ENCODE assay signal across 9 cellular contexts in genomic region chr16:379183-379960, GRCh38. TPM values are rescaled to one million over a fixed set of nuclear protein-coding genes. Genes with fewer than 3 reads are reported as not detected.
DNase-seq lines count a peak whose midpoint lies in the region; ATAC-seq and TF ChIP-seq lines count a peak whose summit lies in the region.
"Had no signal": no experiment of that assay in that cellular context is flagged by ENCODE, and none has a peak within 500 bp of the region (broad histone marks: within the 10 kb centered on the region; RNA-seq: fewer than 3 reads in every experiment).

No MANE protein-coding gene starts in this region.

- H3K27ac Mint-ChIP-seq in neural crest cell (ENCODE audit: unreplicated experiment) = no peak overlapping the region

- peak overlapping the region; percentile 78 for H3K4me3 Mint-ChIP-seq in neural crest cell

- H3K4me1 Mint-ChIP-seq in neural crest cell = peaks cover 26% of the 10 kb centered on the region

- no peak for TF ChIP-seq RAD21 in HCT116 (IDR thresholded peaks at IDR 0.05; ENCODE audit: low read depth)

- H3K27ac ChIP-seq in HCT116 (ENCODE audit: low read depth, low read length) (peak overlapping the region; percentile 32; the same call in 1 of the 2 replicates), sigmoid colon (no peak overlapping the region)
- H3K27ac ChIP-seq: thoracic aorta had no signal

- no peaks in the 10 kb centered on the region for H4K20me1 ChIP-seq in HCT116 (ENCODE audit: insufficient read depth)

- TF ChIP-seq POLR2A in HCT116 (IDR thresholded peaks at IDR 0.05; ENCODE audit: borderline replicate concordance, extremely low read depth, insufficient read depth, insufficient read length) = no peak
- TF ChIP-seq POLR2A in sigmoid colon (IDR thresholded peaks at IDR 0.05) = no peak

- no peak overlapping the region for H3K4me2 ChIP-seq in HCT116 (ENCODE audit: low read length)

- no peak overlapping the region for H3K4me3 ChIP-seq in HCT116 (replicated peaks in 1 of 2; ENCODE audit: low read depth in 1 of 2, low read length in 2 of 2)
- no peak overlapping the region for H3K4me3 ChIP-seq in sigmoid colon
- H3K4me3 ChIP-seq: thoracic aorta had no signal

- no peak overlapping the region for H2AFZ ChIP-seq in HCT116 (ENCODE audit: low read depth, low read length, poor library complexity, severe bottlenecking)

- intact Hi-C loops in HCT116 (cut with micrococcal nuclease) (no loop called here), sigmoid colon (cut with DNase I) (no loop called here)

- no peaks in the 10 kb centered on the region for H3K27me3 ChIP-seq in HCT116 (ENCODE audit: insufficient read depth, low read length)
- no peaks in the 10 kb centered on the region for H3K27me3 ChIP-seq in sigmoid colon

- DNase-seq in HCT116 (ENCODE audit: low read depth, low spot score) (no peak), NCI-H2081 treated with DMSO at 0.1 percent for 48 hours (lab: John Stamatoyannopoulos, UW) (peak; percentile 76), cerebellar nuclear complex (lab: John Stamatoyannopoulos, UW) (peak; percentile 57 to 77), neural crest cell (ENCODE audit: low read depth, low spot score) (no peak), medulla oblongata (ENCODE audit: extremely low spot score) (no peak), sigmoid colon (no peak), T-helper 9 cell (no peak)

- H3K27me3 Mint-ChIP-seq in neural crest cell (ENCODE audit: low read depth) = peaks cover 14% of the 10 kb centered on the region

- no peaks in the 10 kb centered on the region for H3K9me3 Mint-ChIP-seq in neural crest cell

- peaks cover 7% of the 10 kb centered on the region; the same call in 1 of the 2 replicates for H3K79me2 ChIP-seq in HCT116 (ENCODE audit: insufficient read depth, low read length)

- H3K9me3 ChIP-seq in HCT116 (ENCODE audit: control insufficient read depth in 1 of 2, insufficient read depth in 1 of 2, low read depth in 1 of 2, low read length in 2 of 2) = no peaks in the 10 kb centered on the region
- H3K9me3 ChIP-seq in sigmoid colon = no peaks in the 10 kb centered on the region
- H3K9me3 ChIP-seq: thoracic aorta had no signal

- H3K9me2 ChIP-seq in HCT116 (ENCODE audit: insufficient read depth) = no peaks in the 10 kb centered on the region

- 23 to 72% methylated on average over 16 of the region's 16 CpGs for WGBS in sigmoid colon, 2 donors

- TF ChIP-seq EP300 in sigmoid colon (IDR thresholded peaks at IDR 0.05) = no peak

- no peaks in the 10 kb centered on the region for H3K36me3 Mint-ChIP-seq in neural crest cell (ENCODE audit: low read depth)

- CTCF ChIA-PET in HCT116 (lab: Charles Lee) = no interaction called here

- ATAC-seq in HCT116 = peak; percentile 26
- no peak for ATAC-seq in activated CD4-positive, CD25-positive, alpha-beta regulatory T cell treated with anti-CD3 and anti-CD28 coated beads, Interleukin-2, amount 50 U/mL, for 24 hours

- H3K36me3 ChIP-seq in HCT116 (ENCODE audit: control insufficient read depth in 1 of 2, insufficient read depth in 2 of 2, low read length in 2 of 2) = no peaks in the 10 kb centered on the region
- H3K36me3 ChIP-seq in sigmoid colon = peaks cover 4 to 33% (median 27%) of the 10 kb centered on the region in 4 donors

- TF ChIP-seq CTCF in HCT116 (IDR thresholded peaks at IDR 0.05 in 2 of 3, conservative IDR thresholded peaks at IDR 0.05 in 1 of 3; ENCODE audit: borderline replicate concordance in 1 of 3, insufficient read depth in 1 of 3, low read depth in 2 of 3, low read length in 2 of 3) = no peak
- TF ChIP-seq CTCF in neural crest cell (conservative IDR thresholded peaks at IDR 0.05) = no peak
- no peak for TF ChIP-seq CTCF in sigmoid colon (IDR thresholded peaks at IDR 0.05)

- POLR2A ChIA-PET in HCT116 (lab: Charles Lee) = no interaction called here

- peaks cover 6 to 18% of the 10 kb centered on the region in 2 experiments; a peak in 3 of 4 replicates for H3K4me1 ChIP-seq in HCT116 (ENCODE audit: control insufficient read depth in 1 of 2, insufficient read depth in 2 of 2, low read length in 2 of 2)
- peaks cover 3 to 41% (median 31%) of the 10 kb centered on the region in 4 donors for H3K4me1 ChIP-seq in sigmoid colon

- H3K9ac ChIP-seq in HCT116 (ENCODE audit: low read length) = no peak overlapping the region

- no TSS peak for BruUV-seq in HCT116 (replicated peaks; lab: Mats Ljungman, UMichigan)

- RAD21 ChIA-PET in HCT116 (lab: Charles Lee; ENCODE audit: low non-redundant PET in 1 of 2, low total read pairs in 2 of 2, uncharacterized antibody in 2 of 2, unreplicated experiment in 2 of 2) = no interaction called here

TF ChIP-seq in HCT116, 20 proteins besides CTCF, POLR2A, EP300 and RAD21:
- no peak for TF ChIP-seq SRF (IDR thresholded peaks at IDR 0.05; ENCODE audit: low read depth)
- TF ChIP-seq EGR1 (IDR thresholded peaks at IDR 0.05; ENCODE audit: low read depth) = no peak
- TF ChIP-seq SIN3A (IDR thresholded peaks at IDR 0.05; ENCODE audit: low read depth) = no peak
- no peak for TF ChIP-seq CBX3 (IDR thresholded peaks at IDR 0.05; ENCODE audit: low read depth)
- no peak for TF ChIP-seq FOSL1 (IDR thresholded peaks at IDR 0.05; ENCODE audit: low read depth)
- TF ChIP-seq SP1 (IDR thresholded peaks at IDR 0.05; ENCODE audit: low read depth) = no peak
- TF ChIP-seq JUND (IDR thresholded peaks at IDR 0.05) = no peak
- TF ChIP-seq EZH2 (IDR thresholded peaks at IDR 0.05) = no peak

RNA-seq across cellular contexts. Expression of gene PGAP6, which starts 2.4 kb away (rescaled TPM):
- total RNA-seq in HCT116 (2021; ENCODE audit: unreplicated experiment) = 35.4 TPM
- polyA plus RNA-seq in HCT116 (2012) = 37.4 and 48.1 TPM in 2 replicates
- total RNA-seq in neural crest cell = 56.4 and 62.0 TPM in 2 replicates
- total RNA-seq in sigmoid colon = 10 to 100 TPM; 20.7 to 26.6 (median 22.7) TPM
- polyA plus RNA-seq in sigmoid colon = 100 to 1,000 TPM in 1 of 3 donors, 10 to 100 TPM in 2; 61.9 to 109 (median 70.3) TPM

RNA-seq across cellular contexts. Expression of gene MRPL28, which starts 9.0 kb away (rescaled TPM):
- total RNA-seq in HCT116 (2021; ENCODE audit: unreplicated experiment) (61.4 TPM), neural crest cell (80.4 and 84.6 TPM in 2 replicates), sigmoid colon (10 to 100 TPM; 49.6 to 77.4 (median 62.0) TPM)
- 68.8 and 76.4 TPM in 2 replicates for polyA plus RNA-seq in HCT116 (2012)
- 10 to 100 TPM; 74.5 to 95.9 (median 78.4) TPM for polyA plus RNA-seq in sigmoid colon

RNA-seq across cellular contexts. Expression of gene NME4, which starts 17.6 kb away (rescaled TPM):
- total RNA-seq in HCT116 (2021; ENCODE audit: unreplicated experiment) = 68.2 TPM
- 84.8 and 86.0 TPM in 2 replicates for polyA plus RNA-seq in HCT116 (2012)
- 233 and 254 TPM in 2 replicates for total RNA-seq in neural crest cell
- total RNA-seq in sigmoid colon = 100 to 1,000 TPM; 138 to 281 (median 191) TPM
- polyA plus RNA-seq in sigmoid colon = 10 to 100 TPM; 39.6 to 55.3 (median 46.7) TPM

RNA-seq across cellular contexts. Expression of gene DECR2, which starts 22.3 kb away (rescaled TPM):
- 17.1 TPM for total RNA-seq in HCT116 (2021; ENCODE audit: unreplicated experiment)
- polyA plus RNA-seq in HCT116 (2012) = 13.6 and 15.8 TPM in 2 replicates
- 22.4 and 25.7 TPM in 2 replicates for total RNA-seq in neural crest cell
- total RNA-seq in sigmoid colon = 10 to 100 TPM; 15.0 to 21.6 (median 16.4) TPM
- polyA plus RNA-seq in sigmoid colon = 10 to 100 TPM; 30.6 to 39.1 (median 31.9) TPM

RNA-seq across cellular contexts. Expression of gene AXIN1, which starts 26.8 kb away (rescaled TPM):
- 20.2 TPM for total RNA-seq in HCT116 (2021; ENCODE audit: unreplicated experiment)
- polyA plus RNA-seq in HCT116 (2012) = 17.4 and 20.0 TPM in 2 replicates
- total RNA-seq in neural crest cell = 36.4 and 38.2 TPM in 2 replicates
- 10 to 100 TPM; 17.9 to 29.9 (median 20.9) TPM for total RNA-seq in sigmoid colon
- 10 to 100 TPM; 28.2 to 33.4 (median 30.3) TPM for polyA plus RNA-seq in sigmoid colon

Comparison
In these comparisons a context has a peak if more than half of its experiments do, and no peak if none do; other contexts are left out.
1. DNase-seq: peak in NCI-H2081 treated with DMSO at 0.1 percent for 48 hours (single experiment) and cerebellar nuclear complex (2 of 2); none in HCT116 (single experiment), neural crest cell (single experiment), medulla oblongata (single experiment), sigmoid colon (single experiment) and T-helper 9 cell (single experiment).